In genomic region chr1:97070366-97070765, GRCh38 we compare ENCODE assay signal across 18 cellular contexts.
DNase-seq lines count a peak whose midpoint lies in the region; ATAC-seq and TF ChIP-seq lines count a peak whose summit lies in the region.
"Had no signal": no experiment of that assay in that cellular context is flagged by ENCODE, and none has a peak within 500 bp of the region (broad histone marks: within the 10 kb centered on the region; RNA-seq: fewer than 3 reads in every experiment).

No MANE protein-coding gene starts in this region.

- H3K79me2 ChIP-seq in DND-41 (ENCODE audit: insufficient read depth, low read length) (no peaks in the 10 kb centered on the region), fibroblast of lung (ENCODE audit: control insufficient read depth, insufficient read depth, low read length) (no peaks in the 10 kb centered on the region)

- H3K9ac ChIP-seq in DND-41 (ENCODE audit: low read depth, low read length) = no peak overlapping the region
- no peak overlapping the region for H3K9ac ChIP-seq in fibroblast of lung (ENCODE audit: insufficient read depth, low read length)
- H3K9ac ChIP-seq: KMS-11 had no signal

- H2AFZ ChIP-seq in DND-41 (ENCODE audit: low read depth, low read length) (no peak overlapping the region), fibroblast of lung (ENCODE audit: low read length) (no peak overlapping the region)

- TF ChIP-seq CTCF in DND-41 (IDR thresholded peaks at IDR 0.05; ENCODE audit: borderline replicate concordance, extremely low read depth, low read length, poor library complexity, severe bottlenecking) = no peak
- no peak for TF ChIP-seq CTCF in fibroblast of lung (conservative IDR thresholded peaks at IDR 0.05 in 1 of 2, IDR thresholded peaks at IDR 0.05 in 1 of 2; ENCODE audit: low read depth in 1 of 2, low read length in 2 of 2)
- no peak for TF ChIP-seq CTCF in mucosa of descending colon (IDR thresholded peaks at IDR 0.05)

- H3K27ac ChIP-seq in DND-41 (ENCODE audit: low read length) (no peak overlapping the region), fibroblast of lung (ENCODE audit: insufficient read depth, low read length) (no peak overlapping the region)
- H3K27ac ChIP-seq: A549, KMS-11 had no signal

- no peaks in the 10 kb centered on the region for H3K4me1 ChIP-seq in DND-41 (ENCODE audit: insufficient read depth, low read length)
- no peaks in the 10 kb centered on the region for H3K4me1 ChIP-seq in fibroblast of lung (ENCODE audit: control insufficient read depth, extremely low read depth, insufficient read depth, low read length)
- no peaks in the 10 kb centered on the region for H3K4me1 ChIP-seq in mucosa of descending colon (ENCODE audit: low read depth)
- H3K4me1 ChIP-seq: A549, BE2C had no signal

- no peaks in the 10 kb centered on the region for H3K9me3 ChIP-seq in DND-41 (ENCODE audit: insufficient read depth, low read length, severe bottlenecking)
- H3K9me3 ChIP-seq in fibroblast of lung (ENCODE audit: control insufficient read depth, insufficient read depth, low read depth, low read length) = no peaks in the 10 kb centered on the region
- H3K9me3 ChIP-seq in mucosa of descending colon = no peaks in the 10 kb centered on the region
- H3K9me3 ChIP-seq: A549, BE2C had no signal

- H3K4me2 ChIP-seq in DND-41 (ENCODE audit: insufficient read depth, low read length) (no peak overlapping the region), fibroblast of lung (ENCODE audit: extremely low read depth, insufficient read depth, low read length) (no peak overlapping the region)
- H3K4me2 ChIP-seq: A549, KMS-11 had no signal

- ATAC-seq in DND-41 (ENCODE audit: insufficient read depth, low read depth) = peak; percentile 37; the same call in 2 of the 3 replicates
- peak; percentile 49 for ATAC-seq in mucosa of descending colon
- ATAC-seq in GM19324 (IDR thresholded peaks at IDR 0.05; ENCODE audit: low FRiP score, unreplicated experiment) = no peak
- ATAC-seq in esophagus mucosa = no peak
- ATAC-seq in HG02870 (IDR thresholded peaks at IDR 0.05; ENCODE audit: unreplicated experiment) = no peak
- ATAC-seq: A549 had no signal

- H4K20me1 ChIP-seq in DND-41 (ENCODE audit: insufficient read depth, low read length) = no peaks in the 10 kb centered on the region
- no peaks in the 10 kb centered on the region for H4K20me1 ChIP-seq in fibroblast of lung (ENCODE audit: control insufficient read depth, extremely low read depth, insufficient read depth, low read length)

- H3K36me3 ChIP-seq in DND-41 (ENCODE audit: insufficient read depth, low read length) (peaks cover 1% of the 10 kb centered on the region; the same call in 1 of the 2 replicates), fibroblast of lung (ENCODE audit: control insufficient read depth, insufficient read depth, low read length) (no peaks in the 10 kb centered on the region), mucosa of descending colon (ENCODE audit: low read depth) (no peaks in the 10 kb centered on the region)
- H3K36me3 ChIP-seq: BE2C had no signal

- H3K27me3 ChIP-seq in DND-41 (ENCODE audit: insufficient read depth, low read length, poor library complexity) (no peaks in the 10 kb centered on the region), fibroblast of lung (ENCODE audit: control insufficient read depth, insufficient read depth, low read length) (no peaks in the 10 kb centered on the region)
- H3K27me3 ChIP-seq: BE2C had no signal

- intact Hi-C loops in mucosa of descending colon (cut with DNase I, micrococcal nuclease) = no loop called here

- DNase-seq in DND-41 (no peak), NCI-H226 (peak; percentile 25), fibroblast of lung (ENCODE audit: low read depth in 2 of 2) (peak; percentile 63 to 74), mucosa of descending colon (no peak)
- DNase-seq: BE2C, GOT3, HCEC 1CT, MV-4-11, NCI-H1105 treated with DMSO at 0.1 percent for 48 hours, NCI-H2081, NCI-H2171, OCI-M1, Right ventricle myocardium superior had no signal

- H3K4me3 ChIP-seq in DND-41 (ENCODE audit: low read depth in 1 of 2, low read length in 2 of 2) (no peak overlapping the region), fibroblast of lung (replicated peaks in 1 of 4; ENCODE audit: control extremely low read depth in 1 of 4, insufficient read depth in 1 of 4, low read depth in 3 of 4, low read length in 4 of 4) (no peak overlapping the region), mucosa of descending colon (no peak overlapping the region)
- H3K4me3 ChIP-seq: A549 had no signal

Comparison
In these comparisons a context has a peak if more than half of its experiments do, and no peak if none do; other contexts are left out.
1. ATAC-seq: peak in DND-41 (single experiment) and mucosa of descending colon (single experiment); none in GM19324 (single experiment), esophagus mucosa (single experiment) and HG02870 (single experiment).
2. DNase-seq: peak in NCI-H226 (single experiment) and fibroblast of lung (2 of 2); none in DND-41 (single experiment) and mucosa of descending colon (0 of 3).